ENCODE assay signal across 8 cellular contexts in genomic region chr7:143361552-143362125, GRCh38. TPM values are rescaled to one million over a fixed set of nuclear protein-coding genes. Genes with fewer than 3 reads are reported as not detected.
DNase-seq lines count a peak whose midpoint lies in the region; ATAC-seq, FAIRE-seq and TF ChIP-seq lines count a peak whose summit lies in the region.

No MANE protein-coding gene starts in this region.

- H4K8ac ChIP-seq in H1 (ENCODE audit: extremely low read depth, insufficient read depth, low read length) = no peak overlapping the region

- peaks cover 16% of the 10 kb centered on the region for H3K23me2 ChIP-seq in H1 (ENCODE audit: low read depth, low read length)

- 0% methylated on average over 9 of the region's 45 CpGs; no CpG with 5 or more reads in 1 of the 2 experiments for whole genome bisulfite sequencing in H1 (ENCODE audit: extremely low coverage in 1 of 2, insufficient coverage in 1 of 2, insufficient read length in 1 of 2, insufficient replicate concordance in 2 of 2, low coverage in 1 of 2, low lambda C conversion rate in 2 of 2, missing lambda C conversion rate in 1 of 2), 2 experiments

- H3K4me3 ChIP-seq in Caco-2 (ENCODE audit: low read depth, low read length) = peak overlapping the region; percentile 52
- peak overlapping the region; percentile 80 to 98 (median 80) for H3K4me3 ChIP-seq in H1 (ENCODE audit: extremely low read depth in 1 of 4, insufficient read depth in 2 of 4, low read depth in 3 of 4, low read length in 4 of 4)
- H3K4me3 ChIP-seq in osteoblast (ENCODE audit: insufficient read depth, low read length) = peak overlapping the region; percentile 72

- no peaks in the 10 kb centered on the region for H4K20me1 ChIP-seq in H1 (replicated peaks in 1 of 2; ENCODE audit: control insufficient read depth in 1 of 2, insufficient read depth in 2 of 2, low read length in 2 of 2)
- H4K20me1 ChIP-seq in osteoblast (ENCODE audit: insufficient read depth, low read length) = no peaks in the 10 kb centered on the region

- CTCF ChIA-PET in Caco-2 (lab: Charles Lee) = interaction anchor here (0.6 kb wide), 1 partner anchor 121 kb away, joined by 6 read pairs; no protein-coding TSS in a partner anchor
- CTCF ChIA-PET in H1 (lab: Charles Lee; ENCODE audit: partially characterized antibody) = interaction anchor here (1.3 to 5.3 kb wide), 3 partner anchors 9 to 18 kb away, joined by 5 to 27 read pairs (median 25); partner anchors contain the start of gene ZYX

- TF ChIP-seq EP300 in H1 (IDR thresholded peaks at IDR 0.05; ENCODE audit: borderline replicate concordance in 1 of 2, low read depth in 2 of 2, low read length in 2 of 2) = no peak

- H3K4me2 ChIP-seq in H1 (ENCODE audit: insufficient read depth in 1 of 2, low read depth in 2 of 2, low read length in 2 of 2) (peak overlapping the region; percentile 88 to 100), osteoblast (ENCODE audit: insufficient read depth, low read length) (peak overlapping the region; percentile 83)

- H3K18ac ChIP-seq in H1 (ENCODE audit: extremely low read depth, low read length) = peak overlapping the region; percentile 95

- no peak overlapping the region for H3K14ac ChIP-seq in H1 (ENCODE audit: insufficient read length)

- intact Hi-C loops in Caco-2 (cut with micrococcal nuclease; ENCODE audit: unreplicated experiment) = loop anchor here (2.0 kb wide), 1 partner anchor 19 kb away; the partner anchor contains the start of gene ZYX

- H3K56ac ChIP-seq in H1 (replicated peaks; ENCODE audit: insufficient read length, low read depth, low read length) = no peak overlapping the region

- no peak overlapping the region for H3K9ac ChIP-seq in H1 (replicated peaks in 1 of 4; ENCODE audit: extremely low read depth in 1 of 4, low read depth in 3 of 4, low read length in 3 of 4)

- H2BK120ac ChIP-seq in H1 (replicated peaks; ENCODE audit: low read depth, low read length) = no peak overlapping the region

- no peak for TF ChIP-seq POLR2A in H1 (IDR thresholded peaks at IDR 0.05; ENCODE audit: control extremely low read depth in 1 of 2, low read depth in 2 of 2, low read length in 2 of 2)

- FAIRE-seq in H1 (lab: Jason Lieb, UNC) = no peak

- H3K4me3 Mint-ChIP-seq in Caco-2 (ENCODE audit: unreplicated experiment) = peak overlapping the region; percentile 94

- H3K79me2 ChIP-seq in H1 (ENCODE audit: control insufficient read depth in 1 of 2, insufficient read depth in 2 of 2, low read length in 2 of 2) = no peaks in the 10 kb centered on the region
- H3K79me2 ChIP-seq in osteoblast (ENCODE audit: insufficient read depth, low read length) = no peaks in the 10 kb centered on the region

- no peaks in the 10 kb centered on the region for H3K27me3 ChIP-seq in Caco-2 (replicated peaks; ENCODE audit: control insufficient read depth, insufficient read depth, low read length)
- peaks cover 0 to 13% (median 8%) of the 10 kb centered on the region in 4 experiments; a peak in 4 of 7 replicates for H3K27me3 ChIP-seq in H1 (replicated peaks in 1 of 4; ENCODE audit: control insufficient read depth in 3 of 4, extremely low read depth in 1 of 4, insufficient read depth in 3 of 4, low read length in 3 of 4)
- H3K27me3 ChIP-seq in osteoblast (ENCODE audit: insufficient read depth, low read length) = peaks cover 41% of the 10 kb centered on the region

- H3K9me3 Mint-ChIP-seq in Caco-2 (ENCODE audit: unreplicated experiment) = no peaks in the 10 kb centered on the region

- peak overlapping the region; percentile 53 for H3K4ac ChIP-seq in H1 (replicated peaks; ENCODE audit: insufficient read length, low read depth, low read length)

- no peak for TF ChIP-seq CTCF in Caco-2 (IDR thresholded peaks at IDR 0.05; ENCODE audit: insufficient read depth in 1 of 2, low read depth in 1 of 2, low read length in 1 of 2, severe bottlenecking in 1 of 2, unreplicated experiment in 1 of 2)
- no peak for TF ChIP-seq CTCF in H1 (IDR thresholded peaks at IDR 0.05; ENCODE audit: control extremely low read depth in 1 of 3, insufficient read depth in 1 of 3, low read depth in 1 of 3, low read length in 3 of 3)
- no peak for TF ChIP-seq CTCF in osteoblast (IDR thresholded peaks at IDR 0.05; ENCODE audit: extremely low read depth, low read depth, low read length)

- no peak overlapping the region for H2AK5ac ChIP-seq in H1 (ENCODE audit: low read depth, low read length)

- no peaks in the 10 kb centered on the region for H3K36me3 ChIP-seq in Caco-2 (ENCODE audit: control insufficient read depth, insufficient read depth, low read length)
- peaks cover 0 to 18% (median 8%) of the 10 kb centered on the region in 4 experiments; a peak in 6 of 8 replicates for H3K36me3 ChIP-seq in H1 (ENCODE audit: control insufficient read depth in 2 of 4, insufficient read depth in 4 of 4, low read length in 3 of 4)
- H3K36me3 ChIP-seq in osteoblast (ENCODE audit: insufficient read depth, low read length) = no peaks in the 10 kb centered on the region

- H3K79me1 ChIP-seq in H1 (ENCODE audit: low read depth, low read length) = no peaks in the 10 kb centered on the region

- ATAC-seq in GM21526 (IDR thresholded peaks at IDR 0.05; ENCODE audit: low FRiP score, unreplicated experiment) (no peak), GM21723 (IDR thresholded peaks at IDR 0.05; ENCODE audit: unreplicated experiment) (no peak)

- BruUV-seq in Caco-2 (replicated peaks; lab: Mats Ljungman, UMichigan) = no TSS peak

- H4K91ac ChIP-seq in H1 (replicated peaks; ENCODE audit: insufficient read length, low read length) = no peak overlapping the region

- peak overlapping the region; percentile 55 for H3K27ac Mint-ChIP-seq in Caco-2 (ENCODE audit: unreplicated experiment)

- no peak overlapping the region for H2BK12ac ChIP-seq in H1 (ENCODE audit: low read depth, low read length)

- H3K27ac ChIP-seq in H1 (ENCODE audit: low read depth, low read length) (no peak overlapping the region), osteoblast (ENCODE audit: low read depth, low read length) (no peak overlapping the region)

- no peak overlapping the region; the same call in 1 of the 2 replicates for H2BK5ac ChIP-seq in H1 (ENCODE audit: low read depth, low read length)

- H3K9me3 ChIP-seq in Caco-2 = no peaks in the 10 kb centered on the region
- H3K9me3 ChIP-seq in H1 (ENCODE audit: insufficient read depth in 2 of 2, low read depth in 1 of 2, low read length in 1 of 2) = no peaks in the 10 kb centered on the region
- H3K9me3 ChIP-seq in osteoblast (ENCODE audit: low read depth, low read length) = no peaks in the 10 kb centered on the region

- TF ChIP-seq RAD21 in H1 (IDR thresholded peaks at IDR 0.05 in 1 of 2, conservative IDR thresholded peaks at IDR 0.05 in 1 of 2; ENCODE audit: low read depth in 2 of 2, low read length in 2 of 2) = no peak

- H2BK20ac ChIP-seq in H1 (ENCODE audit: low read length) = no peak overlapping the region

- DNase-seq in Caco-2 (peak in 1 of 2 experiments; percentile 37), NCI-H2171 (lab: John Stamatoyannopoulos, UW) (peak; percentile 5), H1 (ENCODE audit: low read depth in 1 of 2, low spot score in 2 of 2) (peak in 1 of 2 experiments; percentile 70), osteoblast (ENCODE audit: insufficient read length, low spot score, missing footprints) (peak; percentile 95), NCI-H1436 (lab: John Stamatoyannopoulos, UW) (no peak), EL (no peak)

- peaks cover 23% of the 10 kb centered on the region for H3K4me1 Mint-ChIP-seq in Caco-2 (ENCODE audit: low read depth, unreplicated experiment)

- H3K36me3 Mint-ChIP-seq in Caco-2 (ENCODE audit: insufficient read depth, unreplicated experiment) = peaks cover 6% of the 10 kb centered on the region

- peaks cover 3% of the 10 kb centered on the region for H3K27me3 Mint-ChIP-seq in Caco-2 (ENCODE audit: insufficient read depth, unreplicated experiment)

- H3K4me1 ChIP-seq in Caco-2 = no peaks in the 10 kb centered on the region; the same call in 1 of the 2 replicates
- peaks cover 4 to 12% (median 10%) of the 10 kb centered on the region in 4 experiments for H3K4me1 ChIP-seq in H1 (replicated peaks in 1 of 4; ENCODE audit: control insufficient read depth in 3 of 4, insufficient read depth in 4 of 4, low read length in 3 of 4)
- no peaks in the 10 kb centered on the region for H3K4me1 ChIP-seq in osteoblast (ENCODE audit: insufficient read depth, low read length)

- H2BK15ac ChIP-seq in H1 (ENCODE audit: low read length) = no peak overlapping the region

- peak overlapping the region; percentile 59 for H4K5ac ChIP-seq in H1 (ENCODE audit: insufficient read length, low read depth, low read length)

- POLR2A ChIA-PET in Caco-2 (lab: Charles Lee) = interaction anchor here (0.7 kb wide), 1 partner anchor 42 kb away, joined by 5 read pairs; no protein-coding TSS in a partner anchor
- POLR2A ChIA-PET in H1 (lab: Charles Lee; ENCODE audit: partially characterized antibody) = interaction anchor here (1.3 to 18.8 kb wide), 7 partner anchors 11 to 45 kb away, joined by 3 to 233 read pairs (median 8); partner anchors contain the start of gene ZYX

- no peak overlapping the region for H3K23ac ChIP-seq in H1 (ENCODE audit: insufficient read length)

- H2AFZ ChIP-seq in H1 (ENCODE audit: low read length) (no peak overlapping the region), osteoblast (ENCODE audit: low read length) (no peak overlapping the region)

RNA-seq across cellular contexts. Expression of gene FAM131B, which starts 0.9 kb away (rescaled TPM):
- 20.2 and 22.3 TPM in 2 replicates for total RNA-seq in Caco-2 (2022)
- total RNA-seq in H1 (2021; fragmentation: NEBNext Ultra II Directional; extraction: Animal tissue kit (Norgen Biotek cat#: 25700)) = 35.5 and 38.2 TPM in 2 replicates
- polyA plus RNA-seq in H1 (2011; rRNA removed) = 23.1 and 28.8 TPM in 2 replicates
- polyA plus RNA-seq in H1 (2011; cell fraction: cytosol; rRNA removed) = 27.9 TPM
- 37.7 TPM for polyA plus RNA-seq in H1 (2011; cell fraction: nucleus; rRNA removed)
- polyA plus RNA-seq in H1 (2012, experiment 1 of 2) = 22.4 to 28.3 TPM (median 26.2 TPM) in 4 replicates
- polyA plus RNA-seq in H1 (2012, experiment 2 of 2) = 25.4 TPM
- 11.6 TPM for polyA plus RNA-seq in H1 (2013, experiment 1 of 2)
- polyA plus RNA-seq in H1 (2013, experiment 2 of 2) = 12.8 TPM
- 51.2 and 57.7 TPM in 2 replicates for polyA minus RNA-seq in H1 (2011; rRNA and poly(A)+ RNA removed)
- polyA minus RNA-seq in H1 (2011; cell fraction: cytosol; rRNA and poly(A)+ RNA removed) = 20.8 TPM
- 25.5 TPM for polyA minus RNA-seq in H1 (2011; cell fraction: nucleus; rRNA and poly(A)+ RNA removed)
- 1.2 and 1.4 TPM in 2 replicates for total RNA-seq in osteoblast

RNA-seq across cellular contexts. Expression of gene ZYX, which starts 19.5 kb away (rescaled TPM):
- total RNA-seq in Caco-2 (2022) = 147 and 160 TPM in 2 replicates
- total RNA-seq in H1 (2021; fragmentation: NEBNext Ultra II Directional; extraction: Animal tissue kit (Norgen Biotek cat#: 25700)) = 159 and 174 TPM in 2 replicates
- polyA plus RNA-seq in H1 (2011; rRNA removed) = 40.6 and 77.9 TPM in 2 replicates
- 25.7 TPM for polyA plus RNA-seq in H1 (2011; cell fraction: cytosol; rRNA removed)
- 107 TPM for polyA plus RNA-seq in H1 (2011; cell fraction: nucleus; rRNA removed)
- polyA plus RNA-seq in H1 (2012, experiment 1 of 2) = 138 to 177 TPM (median 171 TPM) in 4 replicates
- 172 TPM for polyA plus RNA-seq in H1 (2012, experiment 2 of 2)
- 166 TPM for polyA plus RNA-seq in H1 (2013, experiment 1 of 2)
- 163 TPM for polyA plus RNA-seq in H1 (2013, experiment 2 of 2)
- polyA minus RNA-seq in H1 (2011; rRNA and poly(A)+ RNA removed) = 21.5 and 32.9 TPM in 2 replicates
- 70.7 TPM for polyA minus RNA-seq in H1 (2011; cell fraction: cytosol; rRNA and poly(A)+ RNA removed)
- 64.8 TPM for polyA minus RNA-seq in H1 (2011; cell fraction: nucleus; rRNA and poly(A)+ RNA removed)
- 38.9 and 47.4 TPM in 2 replicates for total RNA-seq in osteoblast

RNA-seq across cellular contexts. Expression of gene CLCN1, which starts 45.7 kb away (rescaled TPM):
- total RNA-seq in Caco-2 (2022) (1.8 and 1.9 TPM in 2 replicates), osteoblast (under 0.01 TPM in 2 replicates)
- 0.33 and 0.41 TPM in 2 replicates for total RNA-seq in H1 (2021; fragmentation: NEBNext Ultra II Directional; extraction: Animal tissue kit (Norgen Biotek cat#: 25700))
- polyA plus RNA-seq in H1 (2011; rRNA removed) = 0.36 and 0.38 TPM in 2 replicates
- polyA plus RNA-seq in H1 (2011; cell fraction: cytosol; rRNA removed) = 0.27 TPM
- 0.36 TPM for polyA plus RNA-seq in H1 (2011; cell fraction: nucleus; rRNA removed)
- 0.21 to 0.34 TPM (median 0.30 TPM) in 4 replicates for polyA plus RNA-seq in H1 (2012, experiment 1 of 2)
- 0.25 TPM for polyA plus RNA-seq in H1 (2012, experiment 2 of 2)
- 0.16 TPM for polyA plus RNA-seq in H1 (2013, experiment 1 of 2)
- polyA plus RNA-seq in H1 (2013, experiment 2 of 2) = 0.20 TPM
- polyA minus RNA-seq in H1 (2011; rRNA and poly(A)+ RNA removed) = 0.09 and 0.15 TPM in 2 replicates
- polyA minus RNA-seq in H1 (2011; cell fraction: cytosol; rRNA and poly(A)+ RNA removed) = not detected
- not detected for polyA minus RNA-seq in H1 (2011; cell fraction: nucleus; rRNA and poly(A)+ RNA removed)

RNA-seq across cellular contexts. Expression of gene EPHA1, which starts 47.0 kb away (rescaled TPM):
- total RNA-seq in Caco-2 (2022) (66.6 and 69.2 TPM in 2 replicates), osteoblast (not detected in 2 replicates)
- 133 and 139 TPM in 2 replicates for total RNA-seq in H1 (2021; fragmentation: NEBNext Ultra II Directional; extraction: Animal tissue kit (Norgen Biotek cat#: 25700))
- 86.5 and 113 TPM in 2 replicates for polyA plus RNA-seq in H1 (2011; rRNA removed)
- 103 TPM for polyA plus RNA-seq in H1 (2011; cell fraction: cytosol; rRNA removed)
- polyA plus RNA-seq in H1 (2011; cell fraction: nucleus; rRNA removed) = 324 TPM
- 107 to 123 TPM (median 120 TPM) in 4 replicates for polyA plus RNA-seq in H1 (2012, experiment 1 of 2)
- polyA plus RNA-seq in H1 (2012, experiment 2 of 2) = 106 TPM
- polyA plus RNA-seq in H1 (2013, experiment 1 of 2) = 176 TPM
- polyA plus RNA-seq in H1 (2013, experiment 2 of 2) = 162 TPM
- polyA minus RNA-seq in H1 (2011; rRNA and poly(A)+ RNA removed) = 185 and 189 TPM in 2 replicates
- polyA minus RNA-seq in H1 (2011; cell fraction: cytosol; rRNA and poly(A)+ RNA removed) = 79.6 TPM
- polyA minus RNA-seq in H1 (2011; cell fraction: nucleus; rRNA and poly(A)+ RNA removed) = 128 TPM

Comparison
In these comparisons a context has a peak if more than half of its experiments do, and no peak if none do; other contexts are left out.
1. DNase-seq: peak in NCI-H2171 (single experiment) and osteoblast (single experiment); none in NCI-H1436 (single experiment) and EL (single experiment).
2. Peak in every context shown above with its lines, with median percentiles within 50 percentile points of each other: H3K4me3 ChIP-seq.